In genomic region chr2:185137700-185138099, GRCh38 we compare ENCODE assay signal across 25 cellular contexts.
"Had no signal": no experiment of that assay in that cellular context is flagged by ENCODE, and none has a peak within 500 bp of the region (broad histone marks: within the 10 kb centered on the region; RNA-seq: fewer than 3 reads in every experiment).

No MANE protein-coding gene starts in this region.

- H3K79me2 ChIP-seq: parathyroid adenoma had no signal

- H3K4me3 Mint-ChIP-seq: dendritic cell treated with granulocyte-macrophage colony-stimulating factor and Interleukin-4, amounts not matched to agents 40 ng/mL and 50 ng/mL, for 4 days; endodermal cell; memory B cell; naive B cell; natural killer cell treated with Interleukin-12 subunit alpha and Interleukin-12 subunit beta and Interleukin-15 and Interleukin-18, amount 100 ng/mL, for 72 hours; neural progenitor cell; stimulated activated effector memory CD8-positive, alpha-beta T cell treated with anti-CD3 and anti-CD28 coated beads, Interleukin-12 subunit alpha, Interleukin-12 subunit beta, amount 100 ng/mL, for 72 hours had no signal

- H3K4me2 ChIP-seq: neural progenitor cell had no signal

- H3K27ac Mint-ChIP-seq: dendritic cell treated with granulocyte-macrophage colony-stimulating factor and Interleukin-4, amounts not matched to agents 40 ng/mL and 50 ng/mL, for 4 days; endodermal cell; memory B cell; naive B cell; natural killer cell treated with Interleukin-12 subunit alpha and Interleukin-12 subunit beta and Interleukin-15 and Interleukin-18, amount 100 ng/mL, for 72 hours; neural progenitor cell; progenitor cell of endocrine pancreas; stimulated activated effector memory CD8-positive, alpha-beta T cell treated with anti-CD3 and anti-CD28 coated beads, Interleukin-12 subunit alpha, Interleukin-12 subunit beta, amount 100 ng/mL, for 72 hours had no signal

- H2AFZ ChIP-seq: neural progenitor cell, parathyroid adenoma had no signal

- H3K4me1 Mint-ChIP-seq: endodermal cell; memory B cell; naive B cell; neural progenitor cell; stimulated activated effector memory CD8-positive, alpha-beta T cell treated with anti-CD3 and anti-CD28 coated beads, Interleukin-12 subunit alpha, Interleukin-12 subunit beta, amount 100 ng/mL, for 72 hours had no signal

- H3K27ac ChIP-seq: epithelial cell of prostate, gastrocnemius medialis, neural progenitor cell, parathyroid adenoma, right atrium auricular region, sigmoid colon, stomach, thyroid gland, vagina had no signal

- DNase-seq: effector CD8-positive, alpha-beta T cell; endodermal cell; foreskin fibroblast; gastrocnemius medialis; left ventricle myocardium superior; naive B cell; sigmoid colon; stimulated activated CD4-positive, alpha-beta T cell treated with anti-CD3 and anti-CD28 coated beads, Interleukin-2, amount 100 ng/mL, for 24 hours; stimulated activated CD4-positive, alpha-beta T cell treated with anti-CD3 and anti-CD28 coated beads, Interleukin-4, amount 100 ng/mL, for 24 hours; stimulated activated naive CD4-positive, alpha-beta T cell treated with Interleukin-2 at 50 U/mL for 16 hours; stomach; thyroid gland; trophoblast cell had no signal

- H3K4me3 ChIP-seq: gastrocnemius medialis, lung, neural progenitor cell, right atrium auricular region, sigmoid colon, stomach, thyroid gland, vagina had no signal

- H3K27me3 Mint-ChIP-seq: dendritic cell treated with granulocyte-macrophage colony-stimulating factor and Interleukin-4, amounts not matched to agents 40 ng/mL and 50 ng/mL, for 4 days; memory B cell; naive B cell; natural killer cell treated with Interleukin-12 subunit alpha and Interleukin-12 subunit beta and Interleukin-15 and Interleukin-18, amount 100 ng/mL, for 72 hours; progenitor cell of endocrine pancreas had no signal

- H3K27me3 ChIP-seq: gastrocnemius medialis, neural progenitor cell, right atrium auricular region, sigmoid colon, stomach, thyroid gland, vagina had no signal

- H3K4me1 ChIP-seq: gastrocnemius medialis, neural progenitor cell, parathyroid adenoma, right atrium auricular region, sigmoid colon, stomach, thyroid gland, vagina had no signal

- H3K36me3 ChIP-seq: gastrocnemius medialis, neural progenitor cell, right atrium auricular region, sigmoid colon, stomach, thyroid gland, vagina had no signal

- H3K36me3 Mint-ChIP-seq: memory B cell; naive B cell; neural progenitor cell; stimulated activated effector memory CD8-positive, alpha-beta T cell treated with anti-CD3 and anti-CD28 coated beads, Interleukin-12 subunit alpha, Interleukin-12 subunit beta, amount 100 ng/mL, for 72 hours had no signal

- ATAC-seq: esophagus mucosa; gastrocnemius medialis; left ventricle myocardium superior; natural killer cell treated with Interleukin-12 subunit alpha and Interleukin-12 subunit beta and Interleukin-15 and Interleukin-18, amount 100 ng/mL, for 72 hours; stimulated activated effector memory CD8-positive, alpha-beta T cell treated with anti-CD3 and anti-CD28 coated beads, Interleukin-12 subunit alpha, Interleukin-12 subunit beta, amount 100 ng/mL, for 72 hours had no signal
